11 cellular contexts compared by ENCODE assay signal in the genomic region with DNA sequence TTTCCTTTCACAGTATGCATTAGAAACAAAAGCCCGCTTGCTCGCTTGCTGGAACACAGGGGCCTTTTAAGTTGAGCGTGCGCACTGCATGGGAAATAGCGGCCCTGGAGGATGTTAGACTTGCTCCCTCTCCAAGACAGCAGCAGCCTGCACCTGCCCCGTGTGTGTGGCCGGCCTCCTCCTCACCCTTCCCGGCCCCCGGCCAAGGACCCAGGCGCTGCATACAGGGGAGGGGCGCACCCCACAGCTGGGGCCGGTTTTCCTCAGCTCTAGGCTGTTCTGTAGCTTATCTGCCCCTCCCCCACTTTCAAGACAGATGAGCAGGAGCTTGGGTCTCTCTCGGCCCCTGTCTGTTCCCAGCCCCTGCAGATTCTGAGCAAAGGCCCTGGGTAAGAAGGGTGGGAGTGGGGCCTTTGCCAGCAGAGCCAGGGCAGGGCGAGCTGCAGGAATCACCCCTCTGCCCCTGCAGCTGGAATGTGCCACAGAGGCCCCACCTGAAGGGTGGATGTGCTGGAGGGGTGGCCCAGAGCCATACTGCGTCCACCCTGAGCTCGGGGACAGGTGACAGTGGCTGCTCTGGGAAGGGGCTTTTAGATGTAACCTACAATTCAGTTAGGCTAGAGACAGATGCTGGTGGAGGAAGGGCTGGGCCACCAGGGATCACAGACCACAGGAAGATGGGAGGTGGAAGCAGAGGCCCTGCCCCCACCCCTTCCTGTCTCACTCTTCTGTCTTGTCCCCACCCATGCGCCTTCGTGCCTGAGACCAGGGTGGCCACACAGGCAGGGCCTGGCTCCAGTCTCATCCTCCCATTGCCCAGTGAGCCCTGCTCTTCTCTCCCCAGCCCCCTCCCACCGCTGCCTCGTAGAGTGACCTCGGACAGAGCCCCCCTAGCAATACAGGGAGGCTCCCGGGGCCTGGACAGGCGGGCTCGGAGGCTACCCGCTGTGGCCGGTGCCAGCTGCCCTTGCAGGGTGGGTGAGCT.
DNase-seq lines count a peak whose midpoint lies in the region; ATAC-seq and TF ChIP-seq lines count a peak whose summit lies in the region.
"Had no signal": no experiment of that assay in that cellular context is flagged by ENCODE, and none has a peak within 500 bp of the region (broad histone marks: within the 10 kb centered on the region; RNA-seq: fewer than 3 reads in every experiment).

No MANE protein-coding gene starts in this region.

- no peak for TF ChIP-seq EP300 in stomach (IDR thresholded peaks at IDR 0.05)

- H3K27ac ChIP-seq in RWPE1: peak overlapping the region; percentile 29
- peak overlapping the region; percentile 12 for H3K27ac ChIP-seq in left ventricle myocardium inferior (replicated peaks)
- H3K27ac ChIP-seq in stomach: no peak overlapping the region

- H3K27ac Mint-ChIP-seq in activated CD4-positive, alpha-beta T cell treated with anti-CD3 and anti-CD28 coated beads for 36 hours: no peak overlapping the region

- no peaks in the 10 kb centered on the region for H3K27me3 Mint-ChIP-seq in activated CD4-positive, alpha-beta T cell treated with anti-CD3 and anti-CD28 coated beads for 36 hours

- CTCF ChIA-PET in activated CD4-positive, alpha-beta T cell treated with anti-CD3 and anti-CD28 coated beads for 36 hours (lab: Charles Lee): interaction anchor here (0.5 kb wide), 1 partner anchor 210 kb away, joined by 3 read pairs; no protein-coding TSS in a partner anchor
- CTCF ChIA-PET in RWPE1 (lab: Yijun Ruan, JAX): interaction anchor here (0.5 to 0.6 kb wide), 2 partner anchors 20 to 735 kb away, joined by 3 read pairs; partner anchors contain the start of gene OR1J4

- H3K4me3 Mint-ChIP-seq in activated CD4-positive, alpha-beta T cell treated with anti-CD3 and anti-CD28 coated beads for 36 hours: no peak overlapping the region

- H3K27me3 ChIP-seq in left ventricle myocardium inferior (ENCODE audit: low read depth) (no peaks in the 10 kb centered on the region), stomach (no peaks in the 10 kb centered on the region)

- no peaks in the 10 kb centered on the region for H3K9me3 Mint-ChIP-seq in activated CD4-positive, alpha-beta T cell treated with anti-CD3 and anti-CD28 coated beads for 36 hours (ENCODE audit: low read depth)

- H3K4me1 Mint-ChIP-seq in activated CD4-positive, alpha-beta T cell treated with anti-CD3 and anti-CD28 coated beads for 36 hours: peaks cover 10% of the 10 kb centered on the region

- TF ChIP-seq CTCF in RWPE1 (conservative IDR thresholded peaks at IDR 0.05; ENCODE audit: low read depth) (no peak), left ventricle myocardium inferior (IDR thresholded peaks at IDR 0.05; ENCODE audit: borderline replicate concordance) (no peak), stomach (IDR thresholded peaks at IDR 0.05) (no peak)

- no peak for TF ChIP-seq POLR2A in stomach (IDR thresholded peaks at IDR 0.05)

- DNase-seq in activated CD4-positive, alpha-beta T cell treated with anti-CD3 and anti-CD28 coated beads for 36 hours: no peak
- DNase-seq in activated CD4-positive, alpha-beta T cell treated with anti-CD3 and anti-CD28 coated beads for 48 hours: no peak
- DNase-seq in RWPE1 (ENCODE audit: low spot score) (no peak), left ventricle myocardium inferior (no peak), stomach (peak; percentile 22), DMS53 (lab: John Stamatoyannopoulos, UW) (no peak)
- DNase-seq: activated naive CD4-positive, alpha-beta T cell treated with anti-CD3 and anti-CD28 coated beads, Interleukin-2, amount 50 U/mL, for 16 hours; hippocampal formation; T1000 had no signal

- POLR2A ChIA-PET in activated CD4-positive, alpha-beta T cell treated with anti-CD3 and anti-CD28 coated beads for 36 hours (lab: Charles Lee): no interaction called here
- POLR2A ChIA-PET in RWPE1 (lab: Yijun Ruan, JAX; ENCODE audit: low non-redundant PET): no interaction called here

- WGBS in stomach, 5 donors: 80 to 83% (median 82%) methylated on average over 19 to 26 of the region's 26 CpGs

- H3K36me3 Mint-ChIP-seq in activated CD4-positive, alpha-beta T cell treated with anti-CD3 and anti-CD28 coated beads for 36 hours (ENCODE audit: low read depth): no peaks in the 10 kb centered on the region

- H3K36me3 ChIP-seq in left ventricle myocardium inferior (peaks cover 53% of the 10 kb centered on the region), stomach (peaks cover 43 to 77% (median 74%) of the 10 kb centered on the region in 4 donors)

- peaks cover 57% of the 10 kb centered on the region for H3K4me1 ChIP-seq in left ventricle myocardium inferior
- H3K4me1 ChIP-seq in stomach: peaks cover 5 to 10% (median 7%) of the 10 kb centered on the region in 4 donors

- ATAC-seq in activated CD4-positive, alpha-beta T cell treated with anti-CD3 and anti-CD28 coated beads for 36 hours: peak; percentile 33
- ATAC-seq in GM21737 (IDR thresholded peaks at IDR 0.05; ENCODE audit: unreplicated experiment) (no peak), GM21423 (IDR thresholded peaks at IDR 0.05; ENCODE audit: unreplicated experiment) (no peak)

- H3K4me3 ChIP-seq in left ventricle myocardium inferior (no peak overlapping the region), stomach (no peak overlapping the region)

- intact Hi-C loops in activated CD4-positive, alpha-beta T cell treated with anti-CD3 and anti-CD28 coated beads for 36 hours (cut with DNase I, micrococcal nuclease): no loop called here
- intact Hi-C loops in left ventricle myocardium inferior (cut with micrococcal nuclease) (no loop called here), stomach (cut with DNase I; ENCODE audit: low total_unique reads) (no loop called here)

- H3K9me3 ChIP-seq in left ventricle myocardium inferior (replicated peaks) (no peaks in the 10 kb centered on the region), stomach (no peaks in the 10 kb centered on the region)

Comparison
In these comparisons a context has a peak if more than half of its experiments do, and no peak if none do; other contexts are left out.
1. H3K27ac ChIP-seq: peak in RWPE1 (single experiment) and left ventricle myocardium inferior (single experiment); none in stomach (0 of 5).